Comparison of ENCODE assay signal across 14 cellular contexts in genomic region chr19:53809518-53810186, GRCh38. TPM values are rescaled to one million over a fixed set of nuclear protein-coding genes. Genes with fewer than 3 reads are reported as not detected.
DNase-seq lines count a peak whose midpoint lies in the region; ATAC-seq and TF ChIP-seq lines count a peak whose summit lies in the region.
"Had no signal": no experiment of that assay in that cellular context is flagged by ENCODE, and none has a peak within 500 bp of the region (broad histone marks: within the 10 kb centered on the region; RNA-seq: fewer than 3 reads in every experiment).

No MANE protein-coding gene starts in this region.

- peak; percentile 49 for TF ChIP-seq CTCF in PC-3 (conservative IDR thresholded peaks at IDR 0.05; ENCODE audit: low read depth, low read length)
- peak; percentile 32 for TF ChIP-seq CTCF in fibroblast of villous mesenchyme (IDR thresholded peaks at IDR 0.05; ENCODE audit: insufficient read depth, low read depth, low read length)
- no peak for TF ChIP-seq CTCF in tibial artery (IDR thresholded peaks at IDR 0.05)

- BruUV-seq in PC-3 (replicated peaks; lab: Mats Ljungman, UMichigan) = no TSS peak

- H2AFZ ChIP-seq in PC-3 (ENCODE audit: low read length) = peak overlapping the region; percentile 22; the same call in 1 of the 2 replicates

- H3K27ac ChIP-seq in PC-3 (ENCODE audit: low read length) (no peak overlapping the region), tibial artery (no peak overlapping the region), SJCRH30 (no peak overlapping the region)

- DNase-seq in stimulated activated CD4-positive, alpha-beta T cell treated with anti-CD3 and anti-CD28 coated beads, Interleukin-15, amount 100 ng/mL, for 24 hours = peak; percentile 9
- no peak for DNase-seq in stimulated activated CD4-positive, alpha-beta T cell treated with anti-CD3 and anti-CD28 coated beads, Interleukin-12 subunit alpha, Interleukin-12 subunit beta, amount 100 ng/mL, for 4 hours
- DNase-seq in PC-3 (peak; percentile 17), fibroblast of villous mesenchyme (ENCODE audit: low read depth) (no peak), NCI-H524 (lab: John Stamatoyannopoulos, UW) (no peak), tibial artery (no peak), SJCRH30 (no peak)
- DNase-seq: COR-L47; NCI-H1092 treated with DMSO at 0.1 percent for 48 hours; nucleus accumbens; stimulated activated CD4-positive, alpha-beta T cell treated with anti-CD3 and anti-CD28 coated beads, Interleukin-1b, Interleukin-23, amount 100 ng/mL, for 48 hours; T1000 had no signal

- no peaks in the 10 kb centered on the region for H4K20me1 ChIP-seq in PC-3 (ENCODE audit: low read length)

- H3K79me2 ChIP-seq in PC-3 (ENCODE audit: low read length) = no peaks in the 10 kb centered on the region

- H3K4me3 ChIP-seq in PC-3 (ENCODE audit: low read length) (no peak overlapping the region), fibroblast of villous mesenchyme (ENCODE audit: low read depth, low read length) (no peak overlapping the region), tibial artery (no peak overlapping the region), SJCRH30 (no peak overlapping the region)

- H3K9me2 ChIP-seq in PC-3 (replicated peaks; ENCODE audit: low read length) = no peaks in the 10 kb centered on the region

- intact Hi-C loops in PC-3 (cut with micrococcal nuclease) = loop anchor here (2.0 to 10.0 kb wide), 3 partner anchors 31 to 425 kb away; no protein-coding TSS in a partner anchor
- intact Hi-C loops in tibial artery (cut with DNase I; ENCODE audit: low total_unique reads) = no loop called here

- no peak for ATAC-seq in PC-3
- ATAC-seq in HG02852 (IDR thresholded peaks at IDR 0.05; ENCODE audit: unreplicated experiment) = no peak

- H3K9ac ChIP-seq in PC-3 (ENCODE audit: low read length) = no peak overlapping the region

- CTCF ChIA-PET in PC-3 (lab: Charles Lee) = interaction anchor here (0.6 to 2.3 kb wide), 4 partner anchors 11 to 220 kb away, joined by 5 to 17 read pairs (median 12); no protein-coding TSS in a partner anchor

- H3K36me3 ChIP-seq in PC-3 (ENCODE audit: low read depth, low read length) (no peaks in the 10 kb centered on the region), tibial artery (no peaks in the 10 kb centered on the region), SJCRH30 (no peaks in the 10 kb centered on the region)

- H3K4me1 ChIP-seq in PC-3 (ENCODE audit: insufficient read depth, low read length) (no peaks in the 10 kb centered on the region), tibial artery (no peaks in the 10 kb centered on the region), SJCRH30 (no peaks in the 10 kb centered on the region)

- no peaks in the 10 kb centered on the region for H3F3A ChIP-seq in PC-3 (ENCODE audit: low read length, unreplicated experiment)

- no peaks in the 10 kb centered on the region for H3K27me3 ChIP-seq in PC-3 (ENCODE audit: low read length)
- no peaks in the 10 kb centered on the region for H3K27me3 ChIP-seq in tibial artery
- no peaks in the 10 kb centered on the region for H3K27me3 ChIP-seq in SJCRH30

- no peaks in the 10 kb centered on the region for H3K9me3 ChIP-seq in PC-3 (ENCODE audit: low read length)
- H3K9me3 ChIP-seq in tibial artery = no peaks in the 10 kb centered on the region
- H3K9me3 ChIP-seq in SJCRH30 (replicated peaks) = no peaks in the 10 kb centered on the region

- no peak overlapping the region for H3K4me2 ChIP-seq in PC-3 (ENCODE audit: low read length)

- POLR2A ChIA-PET in PC-3 (lab: Charles Lee; ENCODE audit: unreplicated experiment) = interaction anchor here (0.6 kb wide), 1 partner anchor 98 kb away, joined by 13 read pairs; no protein-coding TSS in a partner anchor

RNA-seq across cellular contexts. Expression of gene NLRP12, which starts 14.5 kb away (rescaled TPM):
- total RNA-seq in PC-3 (2014; rRNA removed) (0.12 TPM in 1 of 2 replicates, not detected in the other), fibroblast of villous mesenchyme (not detected in 2 replicates)
- total RNA-seq in SJCRH30 (2014; rRNA removed; shearing (Covaris generic)) = not detected in 2 replicates
- total RNA-seq: bronchial epithelial cell had no signal

RNA-seq across cellular contexts. Expression of gene MYADM, which starts 58.0 kb away (rescaled TPM):
- total RNA-seq in PC-3 (2014; rRNA removed) = 58.9 and 63.5 TPM in 2 replicates
- total RNA-seq in fibroblast of villous mesenchyme = 31.1 and 34.8 TPM in 2 replicates
- total RNA-seq in SJCRH30 (2014; rRNA removed; shearing (Covaris generic)) = 32.5 and 34.1 TPM in 2 replicates

Comparison
In these comparisons a context has a peak if more than half of its experiments do, and no peak if none do; other contexts are left out.
1. DNase-seq: peak in stimulated activated CD4-positive, alpha-beta T cell treated with anti-CD3 and anti-CD28 coated beads, Interleukin-15, amount 100 ng/mL, for 24 hours (single experiment) and PC-3 (single experiment); none in stimulated activated CD4-positive, alpha-beta T cell treated with anti-CD3 and anti-CD28 coated beads, Interleukin-12 subunit alpha, Interleukin-12 subunit beta, amount 100 ng/mL, for 4 hours (single experiment), fibroblast of villous mesenchyme (single experiment), NCI-H524 (0 of 2), tibial artery (0 of 2) and SJCRH30 (0 of 2).
2. CTCF ChIP-seq: peak in PC-3 (single experiment) and fibroblast of villous mesenchyme (single experiment); none in tibial artery (0 of 2).